In genomic region chr6:49416195-49416594, GRCh38 we compare ENCODE assay signal across 30 cellular contexts.
"Had no signal": no experiment of that assay in that cellular context is flagged by ENCODE, and none has a peak within 500 bp of the region (broad histone marks: within the 10 kb centered on the region; RNA-seq: fewer than 3 reads in every experiment).

No MANE protein-coding gene starts in this region.

- H3K36me3 ChIP-seq: left lung, lower lobe of right lung, neural progenitor cell, neutrophil, ovary, prostate gland, stomach, thyroid gland, transverse colon, upper lobe of left lung, vagina had no signal

- H3K9ac ChIP-seq: neural progenitor cell had no signal

- DNase-seq: kidney glomerular epithelial cell; left colon; left lung; lower lobe of right lung; mammary epithelial cell; mesenchymal stem cell; naive thymus-derived CD8-positive, alpha-beta T cell; nephron progenitor cell; occipital lobe; ovary; retina; right cardiac atrium; stimulated activated CD4-positive, alpha-beta T cell treated with anti-CD3 and anti-CD28 coated beads, Interleukin-12 subunit alpha, Interleukin-12 subunit beta, amount 100 ng/mL, for 4 hours; stimulated activated CD4-positive, alpha-beta T cell treated with anti-CD3 and anti-CD28 coated beads, Interleukin-15, amount 100 ng/mL, for 24 hours; stimulated activated CD4-positive, alpha-beta T cell treated with anti-CD3 and anti-CD28 coated beads, Interleukin-2, amount 100 ng/mL, for 24 hours; stimulated activated CD4-positive, alpha-beta T cell treated with anti-CD3 and anti-CD28 coated beads, Interleukin-4, amount 100 ng/mL, for 1 hour; stimulated activated naive B cell treated with anti-CD40 and anti-IgM and Interleukin-4, amounts not matched to agents 10 μg/mL and 1 μg/mL and 100 μg/mL, for 72 hours; stimulated activated naive CD8-positive, alpha-beta T cell treated with anti-CD3 and anti-CD28 coated beads, Interleukin-15, Interleukin-2, amounts not matched to agents 100 U/mL and 50 U/mL, for 24 hours; stomach; testis; thyroid gland; transverse colon; upper lobe of left lung had no signal

- H3K9me3 ChIP-seq: left lung, lower lobe of right lung, neutrophil, ovary, prostate gland, stomach, testis, thyroid gland, transverse colon, upper lobe of left lung, vagina had no signal

- H3K27ac ChIP-seq: left lung, lower lobe of right lung, neural progenitor cell, neutrophil, ovary, prostate gland, skin epidermis, stomach, testis, thyroid gland, transverse colon, upper lobe of left lung, vagina had no signal

- ATAC-seq: left lung; lower lobe of right lung; naive thymus-derived CD8-positive, alpha-beta T cell; right cardiac atrium; sciatic nerve; stimulated activated naive B cell treated with anti-CD40 and anti-IgM and Interleukin-4, amounts not matched to agents 10 μg/mL and 1 μg/mL and 100 μg/mL, for 72 hours; stimulated activated naive CD8-positive, alpha-beta T cell treated with anti-CD3 and anti-CD28 coated beads, Interleukin-15, Interleukin-2, amounts not matched to agents 100 U/mL and 50 U/mL, for 24 hours had no signal

- H3K4me3 ChIP-seq: left lung, lower lobe of right lung, neural progenitor cell, ovary, prostate gland, skin epidermis, stomach, testis, thyroid gland, transverse colon, upper lobe of left lung, vagina had no signal

- FAIRE-seq: keratinocyte had no signal
